In the genomic region with DNA sequence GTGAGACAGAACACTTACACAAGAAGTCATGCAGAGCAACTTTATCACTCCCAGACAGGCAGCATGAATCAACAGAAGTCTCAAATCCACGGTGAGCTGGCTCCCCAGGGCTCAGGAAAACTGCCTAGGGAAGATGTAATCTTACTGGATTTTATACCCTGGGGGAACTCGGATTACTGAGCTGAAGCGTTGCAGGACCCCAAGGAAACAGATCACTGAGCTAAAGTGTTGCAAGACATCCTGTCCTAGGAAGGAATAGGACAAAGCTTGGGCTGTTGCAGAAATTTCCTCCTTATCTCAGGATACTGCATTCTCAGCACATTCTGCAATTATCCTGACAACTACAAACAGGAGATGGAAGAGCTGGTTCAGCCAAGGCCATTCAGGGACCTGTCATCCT, we compare ENCODE assay signal across 16 cellular contexts.
"Had no signal": no experiment of that assay in that cellular context is flagged by ENCODE, and none has a peak within 500 bp of the region (broad histone marks: within the 10 kb centered on the region; RNA-seq: fewer than 3 reads in every experiment).

No MANE protein-coding gene starts in this region.

- H3K4me1 ChIP-seq: adrenal gland, colonic mucosa had no signal

- H3K4me3 ChIP-seq: adrenal gland, colonic mucosa, lung, smooth muscle cell, tibial artery had no signal

- H3K36me3 ChIP-seq: adrenal gland, colonic mucosa, tibial artery had no signal

- H3K9me3 ChIP-seq: adrenal gland, colonic mucosa, tibial artery had no signal

- H3K4me2 ChIP-seq: smooth muscle cell had no signal

- H3K27ac ChIP-seq: adrenal gland, colonic mucosa, tibial artery had no signal

- ATAC-seq: activated CD8-positive, alpha-beta T cell treated with anti-CD3 and anti-CD28 coated beads, Interleukin-2, amount 10 ng/mL, durations not matched to agents 7 days and 5 days; left cardiac atrium; natural killer cell; right cardiac atrium; stimulated activated memory B cell treated with anti-CD40 and anti-IgM and Interleukin-4, amounts not matched to agents 10 μg/mL and 1 μg/mL and 100 μg/mL, for 72 hours had no signal

- DNase-seq: activated CD4-positive, alpha-beta T cell treated with anti-CD3 and anti-CD28 coated beads for 48 hours; activated CD8-positive, alpha-beta T cell treated with anti-CD3 and anti-CD28 coated beads, Interleukin-2, amount 10 ng/mL, durations not matched to agents 7 days and 5 days; activated naive CD4-positive, alpha-beta T cell treated with anti-CD3 and anti-CD28 coated beads for 36 hours; adrenal gland; caudate nucleus; colonic mucosa; hypothalamus; left cardiac atrium; natural killer cell; nucleus accumbens; right cardiac atrium; tibial artery had no signal

- FAIRE-seq: endothelial cell of umbilical vein had no signal

- H3K27me3 ChIP-seq: adrenal gland, colonic mucosa, tibial artery had no signal
